9 cellular contexts compared by ENCODE assay signal in the genomic region with DNA sequence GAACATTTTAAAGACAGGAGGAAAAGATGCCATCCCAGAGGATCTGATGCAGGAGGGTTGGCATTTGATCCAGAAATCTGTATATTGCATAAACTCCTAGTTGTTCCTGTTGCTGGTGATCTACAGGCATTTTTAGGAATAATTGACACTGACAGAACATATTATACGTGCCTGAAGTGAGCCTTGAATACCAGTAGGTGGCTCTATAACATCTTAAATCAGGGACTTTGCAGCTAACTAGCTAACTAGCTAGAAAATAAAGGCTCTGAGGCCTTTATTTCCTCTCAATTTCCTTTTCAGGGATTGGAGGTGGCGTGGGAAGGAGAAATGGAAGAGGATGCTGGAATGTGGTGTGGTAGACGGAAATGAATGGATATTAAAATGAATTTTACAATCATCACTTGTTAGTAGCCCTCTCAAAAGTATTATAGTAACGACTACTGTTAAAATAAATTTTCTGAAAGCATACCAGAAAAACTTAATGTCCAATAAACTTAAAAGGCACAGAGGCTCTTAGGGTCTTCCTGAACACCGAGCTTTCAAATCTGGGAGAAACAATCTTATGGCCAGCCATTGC. TPM values are rescaled to one million over a fixed set of nuclear protein-coding genes. Genes with fewer than 3 reads are reported as not detected.
DNase-seq lines count a peak whose midpoint lies in the region; ATAC-seq, FAIRE-seq and TF ChIP-seq lines count a peak whose summit lies in the region.
"Had no signal": no experiment of that assay in that cellular context is flagged by ENCODE, and none has a peak within 500 bp of the region (broad histone marks: within the 10 kb centered on the region; RNA-seq: fewer than 3 reads in every experiment).

No MANE protein-coding gene starts in this region.

- POLR2A ChIA-PET in Panc1 (lab: Charles Lee) = no interaction called here

- no peaks in the 10 kb centered on the region for H3K36me3 Mint-ChIP-seq in chondrocyte (ENCODE audit: low read depth)

- peaks cover 33% of the 10 kb centered on the region for H3K4me1 Mint-ChIP-seq in chondrocyte (ENCODE audit: low read depth)

- peak; percentile 80 for TF ChIP-seq CTCF in Panc1 (IDR thresholded peaks at IDR 0.05)
- TF ChIP-seq CTCF in chondrocyte (IDR thresholded peaks at IDR 0.05) = peak; percentile 96
- peak; percentile 70 to 90 (median 78) for TF ChIP-seq CTCF in right lobe of liver (IDR thresholded peaks at IDR 0.05)

- CTCF ChIA-PET in Panc1 (lab: Charles Lee) = interaction anchor here (0.9 to 1.3 kb wide), 5 partner anchors 22 to 345 kb away, joined by 4 to 8 read pairs (median 4); no protein-coding TSS in a partner anchor

- DNase-seq in DMS153 treated with DMSO at 0.1 percent for 48 hours (lab: John Stamatoyannopoulos, UW; ENCODE audit: unreplicated experiment) = peak; percentile 75
- DNase-seq in Kasumi-1 (lab: John Stamatoyannopoulos, UW) = peak; percentile 91 to 95
- DNase-seq in Panc1 (ENCODE audit: low read depth, low spot score) = peak; percentile 33
- DNase-seq in chondrocyte (ENCODE audit: low spot score) = no peak
- DNase-seq in right lobe of liver = no peak
- DNase-seq in urothelium cell line (ENCODE audit: low spot score) = peak; percentile 69
- no peak for DNase-seq in activated CD4-positive, CD25-positive, alpha-beta regulatory T cell (lab: John Stamatoyannopoulos, UW)
- DNase-seq: activated T-cell treated with anti-CD3 and anti-CD28 coated beads, Interleukin-2, amount 50 U/mL, for 72 hours had no signal

- H3K9me3 ChIP-seq in Panc1 (ENCODE audit: control insufficient read depth, insufficient read depth, low read depth, low read length) (no peaks in the 10 kb centered on the region), right lobe of liver (no peaks in the 10 kb centered on the region)

- no peaks in the 10 kb centered on the region for H3K9me3 Mint-ChIP-seq in chondrocyte (ENCODE audit: low read depth)

- peak; percentile 48 for ATAC-seq in GM21529 (IDR thresholded peaks at IDR 0.05; ENCODE audit: unreplicated experiment)
- peak; percentile 85 for ATAC-seq in Panc1
- peak; percentile 85 to 94 (median 91) for ATAC-seq in right lobe of liver

- no peak overlapping the region for H3K27ac ChIP-seq in Panc1 (ENCODE audit: low read length)
- no peak overlapping the region for H3K27ac ChIP-seq in right lobe of liver

- no peak for FAIRE-seq in urothelium cell line (lab: Jason Lieb, UNC)

- H3K36me3 ChIP-seq in Panc1 (ENCODE audit: control insufficient read depth, insufficient read depth, low read length) (no peaks in the 10 kb centered on the region), right lobe of liver (no peaks in the 10 kb centered on the region)

- H3K4me3 Mint-ChIP-seq in chondrocyte (ENCODE audit: unreplicated experiment) = no peak overlapping the region

- intact Hi-C loops in Panc1 (cut with micrococcal nuclease; ENCODE audit: unreplicated experiment) = loop anchor here (1.0 kb wide), 1 partner anchor 47 kb away; no protein-coding TSS in a partner anchor
- intact Hi-C loops in right lobe of liver (cut with DNase I) = no loop called here

- peaks cover 9% of the 10 kb centered on the region for H3K27me3 ChIP-seq in Panc1 (ENCODE audit: control insufficient read depth, insufficient read depth, low read length)
- no peaks in the 10 kb centered on the region for H3K27me3 ChIP-seq in right lobe of liver

- TF ChIP-seq POLR2A in right lobe of liver (IDR thresholded peaks at IDR 0.05) = no peak

- BruUV-seq in Panc1 (replicated peaks; lab: Mats Ljungman, UMichigan) = no TSS peak

- in situ Hi-C loops in Panc1 (cut with HindIII; ENCODE audit: low pct_unique_long_range_greater_than_20kb, low sequenced_read_pairs) = no loop called here

- 20% methylated on average over 5 of the region's 5 CpGs for WGBS in right lobe of liver (ENCODE audit: insufficient coverage, low coverage, low lambda C conversion rate, missing lambda C conversion rate)

- no peaks in the 10 kb centered on the region for H3K27me3 Mint-ChIP-seq in chondrocyte (ENCODE audit: low read depth)

- H3K4me1 ChIP-seq in Panc1 (ENCODE audit: control insufficient read depth, insufficient read depth, low read length) (peaks cover 5% of the 10 kb centered on the region; the same call in 1 of the 2 replicates), right lobe of liver (no peaks in the 10 kb centered on the region)

- H3K4me3 ChIP-seq in Panc1 (ENCODE audit: low read depth in 2 of 2, low read length in 2 of 2) (no peak overlapping the region), right lobe of liver (no peak overlapping the region)

- H3K27ac Mint-ChIP-seq in chondrocyte (ENCODE audit: unreplicated experiment) = no peak overlapping the region
- H3K27ac Mint-ChIP-seq: activated T-cell treated with anti-CD3 and anti-CD28 coated beads, Interleukin-2, amount 50 U/mL, for 72 hours had no signal

RNA-seq across cellular contexts. Expression of a gene that starts 5.5 kb away (rescaled TPM):
- total RNA-seq in Panc1 (2021; ENCODE audit: unreplicated experiment) (0.44 TPM), chondrocyte (1.0 to 1.9 TPM (median 1.0 TPM) in 3 replicates), right lobe of liver (10 to 100 TPM in 4 of 6 experiments, 1 to 10 TPM in 2; 7.1 to 27.3 (median 17.2) TPM)
- 0.15 TPM for polyA plus RNA-seq in Panc1 (2012; ENCODE audit: insufficient read length)

Comparison
In these comparisons a context has a peak if more than half of its experiments do, and no peak if none do; other contexts are left out.
1. DNase-seq: peak in DMS153 treated with DMSO at 0.1 percent for 48 hours (single experiment), Kasumi-1 (2 of 2), Panc1 (single experiment) and urothelium cell line (single experiment); none in chondrocyte (single experiment), right lobe of liver (0 of 3) and activated CD4-positive, CD25-positive, alpha-beta regulatory T cell (0 of 4).
2. Peak in every context shown above with its lines, with median percentiles within 50 percentile points of each other: ATAC-seq and CTCF ChIP-seq.